8 cellular contexts compared by ENCODE assay signal in genomic region chr1:36304970-36305914, GRCh38. TPM values are rescaled to one million over a fixed set of nuclear protein-coding genes. Genes with fewer than 3 reads are reported as not detected.
DNase-seq lines count a peak whose midpoint lies in the region; ATAC-seq lines count a peak whose summit lies in the region.

No MANE protein-coding gene starts in this region.

- H3K79me1 ChIP-seq in mesendoderm (ENCODE audit: low read length) = peaks cover 6% of the 10 kb centered on the region

- no peak overlapping the region for H4K8ac ChIP-seq in mesendoderm (ENCODE audit: low read depth, low read length)

- no peak overlapping the region for H3K23ac ChIP-seq in mesendoderm (ENCODE audit: low read length)

- H3K4me2 ChIP-seq in mesendoderm (ENCODE audit: low read length) = no peak overlapping the region

- H3K9ac ChIP-seq in mesendoderm (ENCODE audit: low read length) = no peak overlapping the region

- DNase-seq in activated T-cell treated with anti-CD3 and anti-CD28 coated beads for 24 hours (ENCODE audit: low read depth) (peak; percentile 47), mesendoderm (peak; percentile 21), NCI-H187 treated with DMSO at 0.1 percent for 48 hours (lab: John Stamatoyannopoulos, UW) (no peak), middle frontal gyrus (ENCODE audit: extremely low spot score, low spot score) (no peak)
- no peak for DNase-seq in activated T-cell treated with anti-CD3 and anti-CD28 coated beads, Interleukin-2, amount 50 U/mL, for 1 hour
- peak in 1 of 2 donors; percentile 54 for DNase-seq in activated naive CD4-positive, alpha-beta T cell treated with anti-CD3 and anti-CD28 coated beads, Interleukin-2, amount 50 U/mL, for 72 hours (ENCODE audit: low spot score in 2 of 2)

- no peak overlapping the region for H4K5ac ChIP-seq in mesendoderm (ENCODE audit: low read length)

- H2BK15ac ChIP-seq in mesendoderm (replicated peaks; ENCODE audit: low read depth) = no peak overlapping the region

- H3K36me3 ChIP-seq in mesendoderm (ENCODE audit: control insufficient read depth, insufficient read depth, low read length) = peaks cover 17% of the 10 kb centered on the region

- peak; percentile 21 to 22 for ATAC-seq in activated naive CD4-positive, alpha-beta T cell treated with anti-CD3 and anti-CD28 coated beads, Interleukin-2, amount 50 U/mL, for 72 hours
- no peak for ATAC-seq in GM18909 (IDR thresholded peaks at IDR 0.05; ENCODE audit: poor library complexity, unreplicated experiment)

- no peak overlapping the region for H3K4ac ChIP-seq in mesendoderm (ENCODE audit: low read depth, low read length)

- no peak overlapping the region for H3K18ac ChIP-seq in mesendoderm (ENCODE audit: low read length)

- H2AK5ac ChIP-seq in mesendoderm (ENCODE audit: low read length) = no peak overlapping the region

- H3K56ac ChIP-seq in mesendoderm (ENCODE audit: low read length) = no peak overlapping the region

- H3K4me1 ChIP-seq in mesendoderm (ENCODE audit: control insufficient read depth, low read depth, low read length) = peaks cover 5% of the 10 kb centered on the region

- no peaks in the 10 kb centered on the region for H3K27me3 ChIP-seq in mesendoderm (ENCODE audit: insufficient read depth, low read length, poor library complexity)

- H3K9me3 Mint-ChIP-seq in activated naive CD4-positive, alpha-beta T cell treated with anti-CD3 and anti-CD28 coated beads, Interleukin-2, amount 50 U/mL, for 72 hours = no peaks in the 10 kb centered on the region

- peak overlapping the region; percentile 2 for H3K27ac ChIP-seq in mesendoderm (ENCODE audit: low read depth, low read length)
- H3K27ac ChIP-seq in temporal lobe (ENCODE audit: low read depth, low read length) = peak overlapping the region; percentile 17

- peaks cover 11 to 48% of the 10 kb centered on the region in 2 donors for H3K36me3 Mint-ChIP-seq in activated naive CD4-positive, alpha-beta T cell treated with anti-CD3 and anti-CD28 coated beads, Interleukin-2, amount 50 U/mL, for 72 hours

- no peak overlapping the region for H2BK120ac ChIP-seq in mesendoderm (ENCODE audit: low read depth, low read length)

- H3K4me3 ChIP-seq in mesendoderm (ENCODE audit: low read length) = no peak overlapping the region

- H3K27ac Mint-ChIP-seq in activated naive CD4-positive, alpha-beta T cell treated with anti-CD3 and anti-CD28 coated beads, Interleukin-2, amount 50 U/mL, for 72 hours = peak overlapping the region; percentile 24 to 52

- no CpG with 5 or more reads among the region's 10 CpGs for WGBS in mesendoderm (ENCODE audit: extremely low coverage, insufficient coverage, low lambda C conversion rate)

- no peak overlapping the region for H2BK5ac ChIP-seq in mesendoderm (ENCODE audit: low read length)

- H3K79me2 ChIP-seq in mesendoderm (ENCODE audit: control insufficient read depth, insufficient read depth, low read length) = no peaks in the 10 kb centered on the region

RNA-seq across cellular contexts. Expression of gene SH3D21, which starts 0.9 kb away (rescaled TPM):
- total RNA-seq in activated naive CD4-positive, alpha-beta T cell treated with anti-CD3 and anti-CD28 coated beads, Interleukin-2, amount 50 U/mL, for 72 hours = 10 to 100 TPM in 1 of 2 donors, 1 to 10 TPM in 1; 4.4 to 47.1 TPM
- 2.9 TPM for polyA plus RNA-seq in mesendoderm (2013, experiment 1 of 2)
- 3.2 TPM for polyA plus RNA-seq in mesendoderm (2013, experiment 2 of 2)
- 1.7 TPM for total RNA-seq in temporal lobe

RNA-seq across cellular contexts. Expression of gene EVA1B, which starts 18.2 kb away (rescaled TPM):
- 1 to 10 TPM; 2.0 to 4.2 TPM for total RNA-seq in activated naive CD4-positive, alpha-beta T cell treated with anti-CD3 and anti-CD28 coated beads, Interleukin-2, amount 50 U/mL, for 72 hours
- polyA plus RNA-seq in mesendoderm (2013, experiment 1 of 2) = 8.1 TPM
- 7.6 TPM for polyA plus RNA-seq in mesendoderm (2013, experiment 2 of 2)
- 3.7 TPM for total RNA-seq in temporal lobe

Comparison
In these comparisons a context has a peak if more than half of its experiments do, and no peak if none do; other contexts are left out.
1. DNase-seq: peak in activated T-cell treated with anti-CD3 and anti-CD28 coated beads for 24 hours (single experiment) and mesendoderm (single experiment); none in activated T-cell treated with anti-CD3 and anti-CD28 coated beads, Interleukin-2, amount 50 U/mL, for 1 hour (single experiment), NCI-H187 treated with DMSO at 0.1 percent for 48 hours (single experiment) and middle frontal gyrus (single experiment).